In the genomic region with DNA sequence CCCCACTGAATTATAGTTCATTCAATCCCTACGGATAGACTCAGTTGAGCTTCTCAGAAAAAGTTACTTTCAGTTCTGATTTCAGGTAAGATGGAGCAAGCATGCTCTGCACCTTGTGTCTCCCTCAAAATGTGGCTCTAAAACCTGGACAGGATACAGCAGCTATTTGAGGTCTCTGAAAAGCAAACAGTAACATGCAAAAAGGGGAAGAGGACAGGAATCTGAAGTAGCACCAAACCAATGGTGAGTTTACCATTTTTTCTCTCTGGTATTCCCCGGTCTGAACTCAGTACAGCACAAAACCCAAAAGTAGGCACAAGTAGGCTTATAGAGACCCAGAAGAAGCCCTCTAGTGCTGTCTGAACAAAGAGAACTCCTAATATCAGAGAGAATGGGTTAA, we compare ENCODE assay signal across 21 cellular contexts. TPM values are rescaled to one million over a fixed set of nuclear protein-coding genes. Genes with fewer than 3 reads are reported as not detected.
A peak's percentile ranks its signal among the peaks of the same experiment; 100 is the strongest.
DNase-seq lines count a peak whose midpoint lies in the region; ATAC-seq, FAIRE-seq and TF ChIP-seq lines count a peak whose summit lies in the region.
"Had no signal": no experiment of that assay in that cellular context is flagged by ENCODE, and none has a peak within 500 bp of the region (broad histone marks: within the 10 kb centered on the region; RNA-seq: fewer than 3 reads in every experiment).

No MANE protein-coding gene starts in this region.

- no peak overlapping the region for H3K4me3 Mint-ChIP-seq in activated CD8-positive, alpha-beta memory T cell treated with anti-CD3 and anti-CD28 coated beads, Interleukin-2, amount 10 ng/mL, durations not matched to agents 7 days and 5 days
- H3K4me3 Mint-ChIP-seq: CD4-positive, CD25-positive, alpha-beta regulatory T cell; stimulated activated effector memory CD8-positive, alpha-beta T cell treated with anti-CD3 and anti-CD28 coated beads, Interleukin-12 subunit alpha, Interleukin-12 subunit beta, amount 100 ng/mL, for 72 hours had no signal

- peaks cover 16% of the 10 kb centered on the region for H3K4me1 Mint-ChIP-seq in activated CD8-positive, alpha-beta memory T cell treated with anti-CD3 and anti-CD28 coated beads, Interleukin-2, amount 10 ng/mL, durations not matched to agents 7 days and 5 days

- peaks cover 4% of the 10 kb centered on the region for H3K9me3 Mint-ChIP-seq in activated CD8-positive, alpha-beta memory T cell treated with anti-CD3 and anti-CD28 coated beads, Interleukin-2, amount 10 ng/mL, durations not matched to agents 7 days and 5 days (ENCODE audit: low read depth)

- H3K36me3 Mint-ChIP-seq in activated CD8-positive, alpha-beta memory T cell treated with anti-CD3 and anti-CD28 coated beads, Interleukin-2, amount 10 ng/mL, durations not matched to agents 7 days and 5 days: peaks cover 27% of the 10 kb centered on the region

- no peak for DNase-seq in activated CD8-positive, alpha-beta memory T cell treated with anti-CD3 and anti-CD28 coated beads, Interleukin-2, amount 10 ng/mL, durations not matched to agents 7 days and 5 days
- DNase-seq in activated CD8-positive, alpha-beta memory T cell treated with anti-CD3 and anti-CD28 coated beads, Interleukin-2, amount 50 U/mL, for 4 hours: no peak
- DNase-seq in HTR-8/SVneo (ENCODE audit: insufficient read length, low spot score) (no peak), GM10266 (ENCODE audit: extremely low spot score) (no peak)
- DNase-seq in activated CD4-positive, alpha-beta T cell treated with anti-CD3 and anti-CD28 coated beads for 1 hour: no peak
- DNase-seq: activated effector memory CD4-positive, alpha-beta T cell treated with anti-CD3 and anti-CD28 coated beads, Interleukin-2, amount 50 U/mL, for 16 hours; cortex of kidney; EL; glutamatergic neuron; mesendoderm; NCI-H1417 treated with DMSO at 0.1 percent for 48 hours; NCI-H524; sigmoid colon; upper lobe of left lung had no signal

- CTCF ChIA-PET in activated CD8-positive, alpha-beta memory T cell treated with anti-CD3 and anti-CD28 coated beads, Interleukin-2, amount 10 ng/mL, durations not matched to agents 7 days and 5 days (lab: Charles Lee): interaction anchor here (1.3 kb wide), 1 partner anchor 20 kb away, joined by 3 read pairs; no protein-coding TSS in a partner anchor

- ATAC-seq in activated CD8-positive, alpha-beta memory T cell treated with anti-CD3 and anti-CD28 coated beads, Interleukin-2, amount 10 ng/mL, durations not matched to agents 7 days and 5 days: no peak
- ATAC-seq in HG02678 (IDR thresholded peaks at IDR 0.05; ENCODE audit: unreplicated experiment) (peak; percentile 62), HG03457 (IDR thresholded peaks at IDR 0.05; ENCODE audit: unreplicated experiment) (peak; percentile 57), GM19455 (IDR thresholded peaks at IDR 0.05; ENCODE audit: unreplicated experiment) (no peak)
- ATAC-seq: SK-N-SH treated with all-trans-retinoic acid at 6 μM for 48 hours; stimulated activated effector memory CD8-positive, alpha-beta T cell treated with anti-CD3 and anti-CD28 coated beads, Interleukin-12 subunit alpha, Interleukin-12 subunit beta, amount 100 ng/mL, for 72 hours had no signal

- peak overlapping the region; percentile 21 for H3K27ac Mint-ChIP-seq in activated CD8-positive, alpha-beta memory T cell treated with anti-CD3 and anti-CD28 coated beads, Interleukin-2, amount 10 ng/mL, durations not matched to agents 7 days and 5 days
- H3K27ac Mint-ChIP-seq: stimulated activated effector memory CD8-positive, alpha-beta T cell treated with anti-CD3 and anti-CD28 coated beads, Interleukin-12 subunit alpha, Interleukin-12 subunit beta, amount 100 ng/mL, for 72 hours had no signal

- no peaks in the 10 kb centered on the region for H3K27me3 Mint-ChIP-seq in activated CD8-positive, alpha-beta memory T cell treated with anti-CD3 and anti-CD28 coated beads, Interleukin-2, amount 10 ng/mL, durations not matched to agents 7 days and 5 days
- H3K27me3 Mint-ChIP-seq: CD4-positive, CD25-positive, alpha-beta regulatory T cell had no signal

- no peak for FAIRE-seq in HTR-8/SVneo (lab: Jason Lieb, UNC)
- FAIRE-seq: keratinocyte had no signal

- TF ChIP-seq CTCF in GM10266 (IDR thresholded peaks at IDR 0.05; ENCODE audit: control insufficient read depth, insufficient read depth, low read depth, missing control alignments): no peak

RNA-seq across cellular contexts. Expression of a gene that starts 34.1 kb away (rescaled TPM):
- 10 to 100 TPM; 34.7 to 37.9 TPM for total RNA-seq in activated CD8-positive, alpha-beta memory T cell treated with anti-CD3 and anti-CD28 coated beads, Interleukin-2, amount 10 ng/mL, durations not matched to agents 7 days and 5 days

Comparison
In these comparisons a context has a peak if more than half of its experiments do, and no peak if none do; other contexts are left out.
1. ATAC-seq: peak in HG02678 (single experiment) and HG03457 (single experiment); none in activated CD8-positive, alpha-beta memory T cell treated with anti-CD3 and anti-CD28 coated beads, Interleukin-2, amount 10 ng/mL, durations not matched to agents 7 days and 5 days (single experiment) and GM19455 (single experiment).